9 cellular contexts compared by ENCODE assay signal in the genomic region with DNA sequence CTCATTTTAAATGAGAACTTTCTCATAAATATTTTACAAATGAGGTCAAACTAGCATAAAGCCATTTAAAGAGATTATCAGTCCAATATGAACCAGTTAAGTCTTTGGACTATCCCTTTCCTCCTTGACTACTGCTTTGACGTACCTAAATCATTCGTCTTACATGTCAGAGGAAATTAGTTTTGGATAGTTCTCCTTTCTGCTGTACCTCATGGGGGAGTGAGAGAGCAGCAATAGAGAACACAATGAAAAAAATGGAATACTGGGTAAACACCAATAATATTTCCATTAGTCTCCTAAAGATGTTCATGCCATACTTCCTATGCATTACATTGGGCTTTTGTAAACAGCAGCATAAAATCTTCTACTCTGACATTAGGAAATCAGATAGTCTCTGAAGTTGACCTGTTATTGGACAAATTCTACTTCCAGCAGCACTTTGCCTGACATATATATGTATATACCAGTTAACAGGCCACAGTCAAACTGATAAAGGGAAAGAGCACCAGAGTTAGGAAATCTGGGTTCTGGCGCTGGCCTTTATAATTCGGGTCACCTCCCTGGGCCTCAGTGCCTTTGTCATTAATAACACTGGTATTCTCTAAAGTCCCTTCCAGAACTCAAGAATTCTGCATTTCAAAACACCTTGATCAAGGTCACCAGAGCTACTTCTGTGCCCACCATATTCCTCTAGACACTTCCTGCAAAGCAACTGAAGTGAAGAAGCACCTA. TPM values are rescaled to one million over a fixed set of nuclear protein-coding genes. Genes with fewer than 3 reads are reported as not detected.
A peak's percentile ranks its signal among the peaks of the same experiment; 100 is the strongest.
DNase-seq lines count a peak whose midpoint lies in the region; ATAC-seq, FAIRE-seq and TF ChIP-seq lines count a peak whose summit lies in the region.
"Had no signal": no experiment of that assay in that cellular context is flagged by ENCODE, and none has a peak within 500 bp of the region (broad histone marks: within the 10 kb centered on the region; RNA-seq: fewer than 3 reads in every experiment).

No MANE protein-coding gene starts in this region.

- no peak overlapping the region for H3K56ac ChIP-seq in H1 (replicated peaks; ENCODE audit: insufficient read length, low read depth, low read length)

- no peak overlapping the region for H4K8ac ChIP-seq in H1 (ENCODE audit: extremely low read depth, insufficient read depth, low read length)

- no peaks in the 10 kb centered on the region for H3K9me2 ChIP-seq in MM.1S (replicated peaks; ENCODE audit: insufficient read depth, low read length)
- no peaks in the 10 kb centered on the region for H3K9me2 ChIP-seq in Karpas-422 (replicated peaks; ENCODE audit: insufficient read depth, low read length)

- H3K4me3 ChIP-seq in MM.1S (ENCODE audit: low read length): no peak overlapping the region
- H3K4me3 ChIP-seq in H1 (ENCODE audit: extremely low read depth in 1 of 4, insufficient read depth in 2 of 4, low read depth in 3 of 4, low read length in 4 of 4): peak overlapping the region in 1 of 4 experiments; percentile 38; a peak in 1 of 8 replicates
- no peak overlapping the region for H3K4me3 ChIP-seq in parathyroid adenoma (ENCODE audit: low read depth, low read length)
- no peak overlapping the region for H3K4me3 ChIP-seq in Karpas-422 (ENCODE audit: low read length)
- no peak overlapping the region for H3K4me3 ChIP-seq in aorta (ENCODE audit: low read length in 2 of 2)

- H4K20me1 ChIP-seq in MM.1S (ENCODE audit: insufficient read depth, low read length) (no peaks in the 10 kb centered on the region), H1 (replicated peaks in 1 of 2; ENCODE audit: control insufficient read depth in 1 of 2, insufficient read depth in 2 of 2, low read length in 2 of 2) (no peaks in the 10 kb centered on the region), Karpas-422 (ENCODE audit: insufficient read depth, low read depth, low read length) (no peaks in the 10 kb centered on the region)

- H2BK120ac ChIP-seq in H1 (replicated peaks; ENCODE audit: low read depth, low read length): no peak overlapping the region

- TF ChIP-seq EP300 in H1 (IDR thresholded peaks at IDR 0.05; ENCODE audit: borderline replicate concordance in 1 of 2, low read depth in 2 of 2, low read length in 2 of 2): no peak

- H2AFZ ChIP-seq in MM.1S (ENCODE audit: low read length) (no peak overlapping the region), H1 (ENCODE audit: low read length) (no peak overlapping the region), parathyroid adenoma (no peak overlapping the region), Karpas-422 (ENCODE audit: low read length) (no peak overlapping the region)

- CTCF ChIA-PET in H1 (lab: Charles Lee; ENCODE audit: partially characterized antibody): interaction anchor here (0.7 to 1.7 kb wide), 5 partner anchors 9 to 156 kb away, joined by 3 to 4 read pairs (median 4); no protein-coding TSS in a partner anchor

- H2BK20ac ChIP-seq in H1 (ENCODE audit: low read length): no peak overlapping the region

- H3K79me2 ChIP-seq in MM.1S (ENCODE audit: low read length) (no peaks in the 10 kb centered on the region), H1 (ENCODE audit: control insufficient read depth in 1 of 2, insufficient read depth in 2 of 2, low read length in 2 of 2) (no peaks in the 10 kb centered on the region), parathyroid adenoma (no peaks in the 10 kb centered on the region), Karpas-422 (ENCODE audit: low read length) (no peaks in the 10 kb centered on the region)

- H3K27me3 ChIP-seq in MM.1S (replicated peaks; ENCODE audit: insufficient read depth, low read length): no peaks in the 10 kb centered on the region
- H3K27me3 ChIP-seq in H1 (replicated peaks in 1 of 4; ENCODE audit: control insufficient read depth in 3 of 4, extremely low read depth in 1 of 4, insufficient read depth in 3 of 4, low read length in 3 of 4): no peaks in the 10 kb centered on the region
- no peaks in the 10 kb centered on the region for H3K27me3 ChIP-seq in parathyroid adenoma (ENCODE audit: control insufficient read depth, insufficient read depth, low read length)
- H3K27me3 ChIP-seq in Karpas-422 (ENCODE audit: low read length): no peaks in the 10 kb centered on the region
- H3K27me3 ChIP-seq in aorta (ENCODE audit: control insufficient read depth in 1 of 2, insufficient read depth in 2 of 2, low read length in 1 of 2): no peaks in the 10 kb centered on the region

- no peak overlapping the region for H4K91ac ChIP-seq in H1 (replicated peaks; ENCODE audit: insufficient read length, low read length)

- TF ChIP-seq CTCF in MM.1S (IDR thresholded peaks at IDR 0.05; ENCODE audit: low read length) (peak; percentile 11; the same call in 1 of the 2 replicates), H1 (IDR thresholded peaks at IDR 0.05; ENCODE audit: control extremely low read depth in 1 of 3, insufficient read depth in 1 of 3, low read depth in 1 of 3, low read length in 3 of 3) (no peak), parathyroid adenoma (IDR thresholded peaks at IDR 0.05) (peak; percentile 59)

- H2BK5ac ChIP-seq in H1 (ENCODE audit: low read depth, low read length): no peak overlapping the region

- TF ChIP-seq RAD21 in H1 (IDR thresholded peaks at IDR 0.05 in 1 of 2, conservative IDR thresholded peaks at IDR 0.05 in 1 of 2; ENCODE audit: low read depth in 2 of 2, low read length in 2 of 2): peak; percentile 26 to 31; a peak in 3 of 4 replicates

- no peak overlapping the region for H2AK5ac ChIP-seq in H1 (ENCODE audit: low read depth, low read length)

- FAIRE-seq in H1 (lab: Jason Lieb, UNC): no peak

- no peak overlapping the region for H4K5ac ChIP-seq in H1 (ENCODE audit: insufficient read length, low read depth, low read length)

- no peaks in the 10 kb centered on the region for H3K79me1 ChIP-seq in H1 (ENCODE audit: low read depth, low read length)

- no peaks in the 10 kb centered on the region; the same call in 1 of the 2 replicates for H3F3A ChIP-seq in MM.1S (ENCODE audit: insufficient read depth, low read length)

- no peak overlapping the region for H2BK15ac ChIP-seq in H1 (ENCODE audit: low read length)

- DNase-seq in GM03348 (ENCODE audit: low spot score) (peak; percentile 13), MM.1S (no peak), H1 (ENCODE audit: low read depth in 1 of 2, low spot score in 2 of 2) (peak in 1 of 2 experiments; percentile 2), Karpas-422 (no peak), caudate nucleus (lab: John Stamatoyannopoulos, UW) (no peak), aorta (no peak)

- no peak overlapping the region for H3K23ac ChIP-seq in H1 (ENCODE audit: insufficient read length)

- TF ChIP-seq POLR2A in H1 (IDR thresholded peaks at IDR 0.05; ENCODE audit: control extremely low read depth in 1 of 2, low read depth in 2 of 2, low read length in 2 of 2): no peak

- 0 out of 2 replicates have a peak, but pooled peaks cover 3% of the 10 kb centered on the region for H3K36me3 ChIP-seq in MM.1S (replicated peaks; ENCODE audit: insufficient read depth, low read length)
- H3K36me3 ChIP-seq in H1 (ENCODE audit: control insufficient read depth in 2 of 4, insufficient read depth in 4 of 4, low read length in 3 of 4): peaks cover 0 to 30% (median 15%) of the 10 kb centered on the region in 4 experiments; a peak in 5 of 8 replicates
- H3K36me3 ChIP-seq in parathyroid adenoma (ENCODE audit: control insufficient read depth, insufficient read depth, low read length): no peaks in the 10 kb centered on the region
- H3K36me3 ChIP-seq in Karpas-422 (ENCODE audit: insufficient read depth, low read length): peaks cover 34% of the 10 kb centered on the region
- peaks cover 0 to 4% of the 10 kb centered on the region in 2 donors for H3K36me3 ChIP-seq in aorta (ENCODE audit: control insufficient read depth in 1 of 2, insufficient read depth in 2 of 2, low read length in 1 of 2)

- H3K27ac ChIP-seq in MM.1S (ENCODE audit: low read length) (no peak overlapping the region), H1 (ENCODE audit: low read depth, low read length) (no peak overlapping the region), parathyroid adenoma (no peak overlapping the region), Karpas-422 (ENCODE audit: low read length) (no peak overlapping the region), caudate nucleus (ENCODE audit: low read depth, low read length) (no peak overlapping the region), aorta (ENCODE audit: low read depth in 1 of 2, low read length in 2 of 2) (no peak overlapping the region)

- no peak overlapping the region for H3K14ac ChIP-seq in H1 (ENCODE audit: insufficient read length)

- H3K18ac ChIP-seq in H1 (ENCODE audit: extremely low read depth, low read length): no peak overlapping the region

- H3K4ac ChIP-seq in H1 (replicated peaks; ENCODE audit: insufficient read length, low read depth, low read length): no peak overlapping the region

- H3K4me1 ChIP-seq in MM.1S (ENCODE audit: low read length) (peaks cover 4% of the 10 kb centered on the region; the same call in 1 of the 2 replicates), H1 (replicated peaks in 1 of 4; ENCODE audit: control insufficient read depth in 3 of 4, insufficient read depth in 4 of 4, low read length in 3 of 4) (peaks cover 0 to 4% (median 0%) of the 10 kb centered on the region in 4 experiments; a peak in 2 of 7 replicates), parathyroid adenoma (no peaks in the 10 kb centered on the region), Karpas-422 (ENCODE audit: low read length) (no peaks in the 10 kb centered on the region), aorta (ENCODE audit: control insufficient read depth in 1 of 2, insufficient read depth in 2 of 2, low read length in 2 of 2) (no peaks in the 10 kb centered on the region)

- H3K4me2 ChIP-seq in MM.1S (ENCODE audit: low read depth, low read length): no peak overlapping the region
- peak overlapping the region; percentile 42 to 43; a peak in 3 of 4 replicates for H3K4me2 ChIP-seq in H1 (ENCODE audit: insufficient read depth in 1 of 2, low read depth in 2 of 2, low read length in 2 of 2)
- no peak overlapping the region for H3K4me2 ChIP-seq in parathyroid adenoma (ENCODE audit: low read length)
- no peak overlapping the region for H3K4me2 ChIP-seq in Karpas-422 (ENCODE audit: low read depth, low read length, poor library complexity, severe bottlenecking)

- H3K9ac ChIP-seq in MM.1S (ENCODE audit: low read length) (no peak overlapping the region), H1 (replicated peaks in 1 of 4; ENCODE audit: extremely low read depth in 1 of 4, low read depth in 3 of 4, low read length in 3 of 4) (no peak overlapping the region), parathyroid adenoma (no peak overlapping the region), Karpas-422 (ENCODE audit: low read length) (no peak overlapping the region)

- intact Hi-C loops in aorta (cut with DNase I): loop anchor here (5.0 to 10.0 kb wide), 2 partner anchors 157 to 160 kb away; no protein-coding TSS in a partner anchor

- no peaks in the 10 kb centered on the region for H3K23me2 ChIP-seq in H1 (ENCODE audit: low read depth, low read length)

- POLR2A ChIA-PET in H1 (lab: Charles Lee; ENCODE audit: partially characterized antibody): interaction anchor here (1.3 to 1.6 kb wide), 2 partner anchors 9 to 27 kb away, joined by 4 to 9 read pairs; a partner anchor contains a TSS

- H3K9me3 ChIP-seq in MM.1S (replicated peaks; ENCODE audit: insufficient read depth, low read length) (no peaks in the 10 kb centered on the region), H1 (ENCODE audit: insufficient read depth in 2 of 2, low read depth in 1 of 2, low read length in 1 of 2) (no peaks in the 10 kb centered on the region), parathyroid adenoma (ENCODE audit: control insufficient read depth, low read length) (no peaks in the 10 kb centered on the region), Karpas-422 (ENCODE audit: low read length) (no peaks in the 10 kb centered on the region), aorta (ENCODE audit: control insufficient read depth, low read length) (no peaks in the 10 kb centered on the region)

- 68% methylated on average over 4 of the region's 4 CpGs; no CpG with 5 or more reads in 1 of the 2 experiments for WGBS in H1 (ENCODE audit: extremely low coverage in 1 of 2, insufficient coverage in 1 of 2, insufficient read length in 1 of 2, insufficient replicate concordance in 2 of 2, low coverage in 1 of 2, low lambda C conversion rate in 2 of 2, missing lambda C conversion rate in 1 of 2), 2 experiments
- 55 to 57% methylated on average over 4 of the region's 4 CpGs for WGBS in aorta, 2 donors

- H2BK12ac ChIP-seq in H1 (ENCODE audit: low read depth, low read length): no peak overlapping the region

- ATAC-seq in GM21786 (IDR thresholded peaks at IDR 0.05; ENCODE audit: unreplicated experiment) (no peak), aorta (ENCODE audit: low FRiP score) (no peak)
- ATAC-seq: activated T-helper 17 cell treated with anti-CD3 and anti-CD28 coated beads, Interleukin-2, amount 50 U/mL, for 72 hours had no signal

RNA-seq across cellular contexts. Expression of a gene that starts 26.8 kb away (rescaled TPM):
- 128 and 130 TPM in 2 replicates for total RNA-seq in H1 (2021; fragmentation: NEBNext Ultra II Directional; extraction: Animal tissue kit (Norgen Biotek cat#: 25700))
- polyA plus RNA-seq in H1 (2011; rRNA removed): 80.7 and 96.8 TPM in 2 replicates
- polyA plus RNA-seq in H1 (2011; cell fraction: cytosol; rRNA removed): 79.8 TPM
- 65.1 TPM for polyA plus RNA-seq in H1 (2011; cell fraction: nucleus; rRNA removed)
- polyA plus RNA-seq in H1 (2012, experiment 1 of 2): 79.6 to 96.8 TPM (median 85.5 TPM) in 4 replicates
- polyA plus RNA-seq in H1 (2012, experiment 2 of 2): 30.1 TPM
- polyA plus RNA-seq in H1 (2013, experiment 1 of 2): 84.6 TPM
- 85.8 TPM for polyA plus RNA-seq in H1 (2013, experiment 2 of 2)
- 41.2 and 48.3 TPM in 2 replicates for polyA minus RNA-seq in H1 (2011; rRNA and poly(A)+ RNA removed)
- 27.2 TPM for polyA minus RNA-seq in H1 (2011; cell fraction: cytosol; rRNA and poly(A)+ RNA removed)
- 41.5 TPM for polyA minus RNA-seq in H1 (2011; cell fraction: nucleus; rRNA and poly(A)+ RNA removed)
- 94.1 and 105 TPM in 2 replicates for total RNA-seq in Karpas-422 (2014; rRNA removed; shearing (Covaris generic); ENCODE audit: low replicate concordance)
- total RNA-seq in aorta: 10 to 100 TPM; 64.0 to 83.5 TPM
- 10 to 100 TPM; 44.6 to 71.6 TPM for polyA plus RNA-seq in aorta

RNA-seq across cellular contexts. Expression of a gene that starts 34.3 kb away (rescaled TPM):
- not detected in 2 replicates for total RNA-seq in H1 (2021; fragmentation: NEBNext Ultra II Directional; extraction: Animal tissue kit (Norgen Biotek cat#: 25700))
- polyA plus RNA-seq in H1 (2011; rRNA removed) (0.03 and 0.11 TPM in 2 replicates), aorta (under 1 TPM in 1 of 2 donors, not detected in 1; 0.38 TPM)
- 0.13 TPM for polyA plus RNA-seq in H1 (2011; cell fraction: cytosol; rRNA removed)
- not detected for polyA plus RNA-seq in H1 (2011; cell fraction: nucleus; rRNA removed)
- polyA plus RNA-seq in H1 (2012, experiment 1 of 2): 0.08 TPM in 1 of 4 replicates, not detected in the others
- polyA plus RNA-seq in H1 (2012, experiment 2 of 2): not detected
- polyA plus RNA-seq in H1 (2013, experiment 1 of 2): 0.06 TPM
- polyA plus RNA-seq in H1 (2013, experiment 2 of 2): 0.04 TPM
- 0.37 and 0.54 TPM in 2 replicates for polyA minus RNA-seq in H1 (2011; rRNA and poly(A)+ RNA removed)
- not detected for polyA minus RNA-seq in H1 (2011; cell fraction: cytosol; rRNA and poly(A)+ RNA removed)
- not detected for polyA minus RNA-seq in H1 (2011; cell fraction: nucleus; rRNA and poly(A)+ RNA removed)
- not detected in 2 replicates for total RNA-seq in Karpas-422 (2014; rRNA removed; shearing (Covaris generic); ENCODE audit: low replicate concordance)
- total RNA-seq in aorta: 1 to 10 TPM; 1.8 to 2.3 TPM

RNA-seq across cellular contexts. Expression of a gene that starts 54.2 kb away (rescaled TPM):
- 4.1 and 4.2 TPM in 2 replicates for total RNA-seq in H1 (2021; fragmentation: NEBNext Ultra II Directional; extraction: Animal tissue kit (Norgen Biotek cat#: 25700))
- 2.3 and 2.6 TPM in 2 replicates for polyA plus RNA-seq in H1 (2011; rRNA removed)
- polyA plus RNA-seq in H1 (2011; cell fraction: cytosol; rRNA removed): 2.8 TPM
- polyA plus RNA-seq in H1 (2011; cell fraction: nucleus; rRNA removed): 2.3 TPM
- 2.5 to 3.7 TPM (median 3.5 TPM) in 4 replicates for polyA plus RNA-seq in H1 (2012, experiment 1 of 2)
- polyA plus RNA-seq in H1 (2012, experiment 2 of 2): 1.7 TPM
- 1.8 TPM for polyA plus RNA-seq in H1 (2013, experiment 1 of 2)
- 1.7 TPM for polyA plus RNA-seq in H1 (2013, experiment 2 of 2)
- 4.2 and 4.6 TPM in 2 replicates for polyA minus RNA-seq in H1 (2011; rRNA and poly(A)+ RNA removed)
- 1.9 TPM for polyA minus RNA-seq in H1 (2011; cell fraction: cytosol; rRNA and poly(A)+ RNA removed)
- 1.8 TPM for polyA minus RNA-seq in H1 (2011; cell fraction: nucleus; rRNA and poly(A)+ RNA removed)
- 2.9 and 3.0 TPM in 2 replicates for total RNA-seq in Karpas-422 (2014; rRNA removed; shearing (Covaris generic); ENCODE audit: low replicate concordance)
- total RNA-seq in aorta: 10 to 100 TPM; 13.6 to 13.9 TPM
- polyA plus RNA-seq in aorta: 1 to 10 TPM; 5.6 to 7.5 TPM

RNA-seq across cellular contexts. Expression of a gene that starts 56.3 kb away (rescaled TPM):
- 18.5 and 18.6 TPM in 2 replicates for total RNA-seq in H1 (2021; fragmentation: NEBNext Ultra II Directional; extraction: Animal tissue kit (Norgen Biotek cat#: 25700))
- polyA plus RNA-seq in H1 (2011; rRNA removed) (4.7 and 7.0 TPM in 2 replicates), aorta (1 to 10 TPM; 4.1 to 9.7 TPM)
- 8.7 TPM for polyA plus RNA-seq in H1 (2011; cell fraction: cytosol; rRNA removed)
- 4.9 TPM for polyA plus RNA-seq in H1 (2011; cell fraction: nucleus; rRNA removed)
- polyA plus RNA-seq in H1 (2012, experiment 1 of 2): 11.8 to 16.8 TPM (median 13.7 TPM) in 4 replicates
- 0.98 TPM for polyA plus RNA-seq in H1 (2012, experiment 2 of 2)
- 19.1 TPM for polyA plus RNA-seq in H1 (2013, experiment 1 of 2)
- 19.6 TPM for polyA plus RNA-seq in H1 (2013, experiment 2 of 2)
- 21.9 and 23.6 TPM in 2 replicates for polyA minus RNA-seq in H1 (2011; rRNA and poly(A)+ RNA removed)
- 7.9 TPM for polyA minus RNA-seq in H1 (2011; cell fraction: cytosol; rRNA and poly(A)+ RNA removed)
- polyA minus RNA-seq in H1 (2011; cell fraction: nucleus; rRNA and poly(A)+ RNA removed): 20.6 TPM
- total RNA-seq in Karpas-422 (2014; rRNA removed; shearing (Covaris generic); ENCODE audit: low replicate concordance): 22.8 and 24.7 TPM in 2 replicates
- total RNA-seq in aorta: 10 to 100 TPM; 16.2 to 22.7 TPM

Comparison
In these comparisons a context has a peak if more than half of its experiments do, and no peak if none do; other contexts are left out.
1. H3K4me2 ChIP-seq: peak in H1 (2 of 2); none in MM.1S (single experiment), parathyroid adenoma (single experiment) and Karpas-422 (single experiment).
2. CTCF ChIP-seq: peak in MM.1S (single experiment) and parathyroid adenoma (single experiment); none in H1 (0 of 3).